In genomic region chr13:111153279-111153976, GRCh38 we compare ENCODE assay signal across 8 cellular contexts. TPM values are rescaled to one million over a fixed set of nuclear protein-coding genes. Genes with fewer than 3 reads are reported as not detected.
A peak's percentile ranks its signal among the peaks of the same experiment; 100 is the strongest.
DNase-seq lines count a peak whose midpoint lies in the region; ATAC-seq and TF ChIP-seq lines count a peak whose summit lies in the region.

No MANE protein-coding gene starts in this region.

- peak overlapping the region; percentile 92 for H3K4me3 Mint-ChIP-seq in activated B cell treated with CpG ODN at 0.5 μM for 24 hours

- CTCF ChIA-PET in activated B cell treated with CpG ODN at 0.5 μM for 24 hours (lab: Charles Lee), result interaction anchor here (0.7 to 1.1 kb wide), 2 partner anchors 9 to 71 kb away, joined by 3 read pairs; no protein-coding TSS in a partner anchor

- H3K9me3 Mint-ChIP-seq in activated B cell treated with CpG ODN at 0.5 μM for 24 hours, result no peaks in the 10 kb centered on the region

- intact Hi-C loops in activated B cell treated with CpG ODN at 0.5 μM for 24 hours (cut with micrococcal nuclease), result loop anchor here (1.0 to 2.0 kb wide), 5 partner anchors 31 to 440 kb away; partner anchors contain the start of genes ANKRD10, ARHGEF7 and ING1

- TF ChIP-seq CTCF in activated B cell treated with CpG ODN at 0.5 μM for 24 hours (IDR thresholded peaks at IDR 0.05), result no peak

- no peaks in the 10 kb centered on the region for H3K27me3 Mint-ChIP-seq in activated B cell treated with CpG ODN at 0.5 μM for 24 hours

- H3K27ac ChIP-seq in caudate nucleus (ENCODE audit: low read depth, low read length), result peak overlapping the region; percentile 93

- POLR2A ChIA-PET in activated B cell treated with CpG ODN at 0.5 μM for 24 hours (lab: Charles Lee), result interaction anchor here (1.0 to 2.6 kb wide), 4 partner anchors 32 to 560 kb away, joined by 3 to 17 read pairs (median 4); no protein-coding TSS in a partner anchor

- peaks cover 8% of the 10 kb centered on the region for H3K36me3 Mint-ChIP-seq in activated B cell treated with CpG ODN at 0.5 μM for 24 hours (ENCODE audit: low read depth)

- peaks cover 30% of the 10 kb centered on the region for H3K4me1 Mint-ChIP-seq in activated B cell treated with CpG ODN at 0.5 μM for 24 hours

- ATAC-seq in GM18907 (IDR thresholded peaks at IDR 0.05; ENCODE audit: unreplicated experiment) (peak; percentile 91), HG03139 (IDR thresholded peaks at IDR 0.05; ENCODE audit: unreplicated experiment) (peak; percentile 84), activated B cell treated with CpG ODN at 0.5 μM for 24 hours (ENCODE audit: low read depth) (peak; percentile 85)

- peak overlapping the region; percentile 88 for H3K27ac Mint-ChIP-seq in activated B cell treated with CpG ODN at 0.5 μM for 24 hours

- DNase-seq in AG08396 (ENCODE audit: low spot score) (peak; percentile 97), NCI-H2227 (lab: John Stamatoyannopoulos, UW; ENCODE audit: unreplicated experiment) (peak; percentile 92), activated B cell treated with CpG ODN at 0.5 μM for 24 hours (peak; percentile 98), caudate nucleus (lab: John Stamatoyannopoulos, UW) (peak in 59 of 61 donors; percentile 51 to 95 (median 88)), iris pigment epithelial cell (ENCODE audit: low read depth) (peak; percentile 94)
- DNase-seq in stimulated activated CD4-positive, alpha-beta T cell treated with anti-CD3 and anti-CD28 coated beads, Interleukin-12 subunit alpha, Interleukin-12 subunit beta, amount 100 ng/mL, for 24 hours (ENCODE audit: low read depth in 2 of 2), result peak; percentile 90 to 91

RNA-seq across cellular contexts. Expression of gene ARHGEF7, which starts 38.3 kb away (rescaled TPM):
- total RNA-seq in activated B cell treated with CpG ODN at 0.5 μM for 24 hours, result 79.8 and 95.7 TPM in 2 replicates

Comparison
In these comparisons a context has a peak if more than half of its experiments do, and no peak if none do; other contexts are left out.
1. Peak in every context shown above with its lines: DNase-seq, ATAC-seq and H3K27ac ChIP-seq.